7 cellular contexts compared by ENCODE assay signal in the genomic region with DNA sequence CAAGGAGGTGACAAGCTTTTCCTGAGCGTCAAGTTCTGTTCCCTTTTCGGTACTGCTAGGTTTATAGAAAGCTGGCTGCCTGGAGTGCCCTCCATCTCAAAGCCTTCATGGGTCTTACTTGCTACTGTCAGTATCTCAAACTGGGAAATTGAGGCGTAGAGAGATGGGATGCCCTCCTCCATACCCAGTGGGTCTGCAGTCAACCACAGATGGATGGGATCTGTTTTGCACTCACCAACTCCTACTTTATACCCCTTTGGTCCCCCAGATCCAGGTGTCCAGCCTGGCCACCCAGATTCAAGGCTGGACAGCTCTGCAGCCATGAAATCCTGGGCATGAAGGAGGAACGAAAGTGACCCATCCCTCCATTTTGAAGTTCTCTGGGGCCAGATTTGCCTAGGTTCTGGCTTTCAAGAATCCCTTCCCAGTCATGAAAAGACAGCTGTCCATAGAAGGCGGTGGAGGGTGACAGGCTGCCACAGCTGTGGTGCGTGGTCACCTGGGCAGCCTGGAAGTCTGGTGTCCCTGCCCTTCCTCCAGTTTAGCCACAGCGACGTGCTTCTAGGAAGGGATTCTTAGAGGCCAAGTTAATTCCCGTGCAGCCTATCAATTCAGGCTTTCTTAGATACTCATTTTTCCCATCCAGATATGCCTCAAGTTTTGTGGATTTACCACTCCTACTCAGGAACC.
DNase-seq lines count a peak whose midpoint lies in the region; TF ChIP-seq lines count a peak whose summit lies in the region.
"Not testable (repeated sequence)": the region's sequence is repeated elsewhere in the genome, so short reads cannot be mapped to it uniquely, and the experiment has no call there.

No MANE protein-coding gene starts in this region.

- peaks cover 19% of the 10 kb centered on the region for H3F3A ChIP-seq in neural progenitor cell (ENCODE audit: low read depth)

- not testable (repeated sequence) for H3K9me3 ChIP-seq in HUES64 (ENCODE audit: insufficient read depth, low read depth, low read length); endodermal cell (ENCODE audit: control insufficient read depth, low read length); neural progenitor cell (ENCODE audit: low read depth)

- not testable (repeated sequence) for H3K27ac ChIP-seq in HUES64 (ENCODE audit: low read depth, low read length); endodermal cell (ENCODE audit: low read depth, low read length); neural progenitor cell
- peak overlapping the region; percentile 96 for H3K27ac ChIP-seq in VCaP

- not testable (repeated sequence) for TF ChIP-seq CTCF in Calu3 (IDR thresholded peaks at IDR 0.05; ENCODE audit: unreplicated experiment); VCaP (conservative IDR thresholded peaks at IDR 0.05); endodermal cell (conservative IDR thresholded peaks at IDR 0.05); neural progenitor cell (IDR thresholded peaks at IDR 0.05)

- H3K36me3 ChIP-seq in HUES64 (ENCODE audit: insufficient read depth, low read length); endodermal cell (ENCODE audit: control insufficient read depth, insufficient read depth, low read length); neural progenitor cell: not testable (repeated sequence)

- not testable (repeated sequence) for DNase-seq in Calu3; endodermal cell; neural progenitor cell (ENCODE audit: low spot score)
- DNase-seq in NOMO-1 (lab: John Stamatoyannopoulos, UW; ENCODE audit: unreplicated experiment in 2 of 2) (peak; percentile 5 to 24), kidney tubule cell (ENCODE audit: low spot score) (peak; percentile 36)

- H3K4me3 ChIP-seq in HUES64 (ENCODE audit: low read length) = peak overlapping the region; percentile 85
- H3K4me3 ChIP-seq in endodermal cell (ENCODE audit: low read length) = peak overlapping the region; percentile 87
- peak overlapping the region; percentile 99 for H3K4me3 ChIP-seq in neural progenitor cell

- H3K27ac Mint-ChIP-seq in Calu3 (ENCODE audit: unreplicated experiment); endodermal cell: not testable (repeated sequence)
- H3K27ac Mint-ChIP-seq in neural progenitor cell = peak overlapping the region; percentile 100

- not testable (repeated sequence) for BruUV-seq in Calu3 (replicated peaks; lab: Mats Ljungman, UMichigan)

- not testable (repeated sequence) for H3K4me1 ChIP-seq in HUES64 (ENCODE audit: insufficient read depth, low read length); endodermal cell (ENCODE audit: control insufficient read depth, insufficient read depth, low read length); neural progenitor cell

- H3K36me3 Mint-ChIP-seq in Calu3 (ENCODE audit: insufficient read depth, unreplicated experiment) = peaks cover 33% of the 10 kb centered on the region
- not testable (repeated sequence) for H3K36me3 Mint-ChIP-seq in endodermal cell (ENCODE audit: low read depth); neural progenitor cell

- not testable (repeated sequence) for H3K9me3 Mint-ChIP-seq in Calu3 (ENCODE audit: low read depth, unreplicated experiment); endodermal cell; neural progenitor cell

- peaks cover 12% of the 10 kb centered on the region for H4K20me1 ChIP-seq in neural progenitor cell (ENCODE audit: low read depth)

- not testable (repeated sequence) for H3K27me3 ChIP-seq in HUES64 (ENCODE audit: insufficient read depth, low read length); endodermal cell (ENCODE audit: control insufficient read depth, insufficient read depth, low read length, poor library complexity, severe bottlenecking); neural progenitor cell

- H3K4me1 Mint-ChIP-seq in Calu3 (ENCODE audit: low read depth, unreplicated experiment) = peaks cover 34% of the 10 kb centered on the region
- peaks cover 27% of the 10 kb centered on the region for H3K4me1 Mint-ChIP-seq in endodermal cell
- peaks cover 27% of the 10 kb centered on the region for H3K4me1 Mint-ChIP-seq in neural progenitor cell

- peak overlapping the region; percentile 68 for H3K4me2 ChIP-seq in neural progenitor cell

- H3K27me3 Mint-ChIP-seq in Calu3 (ENCODE audit: unreplicated experiment) = peaks cover 33% of the 10 kb centered on the region
- peaks cover 21% of the 10 kb centered on the region for H3K27me3 Mint-ChIP-seq in endodermal cell (ENCODE audit: insufficient read depth)
- not testable (repeated sequence) for H3K27me3 Mint-ChIP-seq in neural progenitor cell (ENCODE audit: insufficient read depth, low read depth)

- 68% methylated on average over 9 of the region's 9 CpGs for WGBS in HUES64
- WGBS in endodermal cell (ENCODE audit: insufficient coverage in 1 of 2, insufficient read length in 1 of 2), 2 experiments = 62 to 82% methylated on average over 7 to 9 of the region's 9 CpGs

- peaks cover 49% of the 10 kb centered on the region for H3K79me2 ChIP-seq in neural progenitor cell (ENCODE audit: low read depth)

- peak overlapping the region; percentile 71 for H3K4me3 Mint-ChIP-seq in Calu3 (ENCODE audit: low read depth, unreplicated experiment)
- peak overlapping the region; percentile 85 for H3K4me3 Mint-ChIP-seq in endodermal cell
- peak overlapping the region; percentile 98 for H3K4me3 Mint-ChIP-seq in neural progenitor cell

- not testable (repeated sequence) for H3K9ac ChIP-seq in HUES64 (ENCODE audit: low read depth, low read length); endodermal cell (ENCODE audit: extremely low read depth, low read length, poor library complexity, severe bottlenecking); neural progenitor cell

- intact Hi-C loops in Calu3 (cut with micrococcal nuclease; ENCODE audit: unreplicated experiment) = not testable (repeated sequence)

- CTCF ChIA-PET in Calu3 (lab: Charles Lee) = not testable (repeated sequence)

- not testable (repeated sequence) for H2AFZ ChIP-seq in neural progenitor cell (replicated peaks)
